Comparison of ENCODE assay signal across 9 cellular contexts in the genomic region with DNA sequence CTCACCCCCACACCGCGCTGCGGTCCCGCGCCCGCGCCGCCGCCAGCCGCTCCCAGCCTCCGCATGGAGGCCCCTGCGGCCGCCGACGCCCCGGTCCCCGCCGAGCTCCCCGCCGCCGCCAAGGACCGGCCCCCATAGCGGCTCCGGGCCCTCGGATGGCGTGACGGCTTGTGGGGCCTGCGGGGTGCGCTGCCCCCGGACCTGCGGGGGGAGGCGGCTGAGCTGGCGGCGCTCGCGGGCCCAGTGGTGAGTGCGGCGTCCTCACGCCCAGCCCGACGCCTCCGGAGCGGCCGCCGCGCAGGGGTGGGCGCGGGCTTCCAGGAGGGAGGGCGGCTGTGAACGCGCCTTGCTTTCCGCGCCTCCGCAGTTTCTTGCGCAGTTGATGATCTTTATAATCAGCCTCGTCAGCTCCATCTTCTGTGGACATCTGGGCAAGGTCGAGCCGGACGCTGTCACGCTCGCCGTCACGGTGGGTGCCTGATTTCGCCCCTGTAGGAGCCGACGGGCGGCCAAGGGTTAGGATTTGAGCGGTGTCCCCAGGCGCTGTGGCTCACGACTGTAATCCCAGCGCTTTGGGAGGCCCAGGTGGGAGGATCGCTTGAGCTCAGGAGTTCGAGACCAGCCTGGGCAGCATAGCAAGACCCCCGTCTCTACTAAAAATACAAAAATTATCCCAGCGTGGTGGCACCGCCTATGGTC. TPM values are rescaled to one million over a fixed set of nuclear protein-coding genes. Genes with fewer than 3 reads are reported as not detected.
DNase-seq lines count a peak whose midpoint lies in the region; ATAC-seq, FAIRE-seq and TF ChIP-seq lines count a peak whose summit lies in the region.
"Had no signal": no experiment of that assay in that cellular context is flagged by ENCODE, and none has a peak within 500 bp of the region (broad histone marks: within the 10 kb centered on the region; RNA-seq: fewer than 3 reads in every experiment).

No MANE protein-coding gene starts in this region.

- H3K79me2 ChIP-seq in keratinocyte (ENCODE audit: control insufficient read depth, insufficient read depth, low read length) (no peaks in the 10 kb centered on the region), smooth muscle cell (ENCODE audit: low read depth) (no peaks in the 10 kb centered on the region)

- no peaks in the 10 kb centered on the region for H3K9me1 ChIP-seq in keratinocyte (ENCODE audit: control insufficient read depth, extremely low read depth, insufficient read depth, low read length)

- H3K27ac ChIP-seq in keratinocyte (ENCODE audit: control insufficient read depth, insufficient read depth, low read length): no peak overlapping the region
- H3K27ac ChIP-seq in smooth muscle cell (ENCODE audit: low read depth): no peak overlapping the region

- DNase-seq in HFF-Myc (ENCODE audit: extremely low read depth, low read depth) (no peak), keratinocyte (ENCODE audit: low read depth, low spot score) (no peak), smooth muscle cell (lab: John Stamatoyannopoulos, UW; ENCODE audit: unreplicated experiment) (no peak), NOMO-1 (lab: John Stamatoyannopoulos, UW; ENCODE audit: unreplicated experiment in 2 of 2) (no peak)
- DNase-seq in central memory CD8-positive, alpha-beta T cell (ENCODE audit: low spot score in 2 of 2): no peak
- DNase-seq in activated effector memory CD4-positive, alpha-beta T cell treated with anti-CD3 and anti-CD28 coated beads, Interleukin-2, amount 50 U/mL, for 16 hours: no peak
- DNase-seq: activated CD4-positive, alpha-beta memory T cell treated with anti-CD3 and anti-CD28 coated beads for 36 hours had no signal

- no peaks in the 10 kb centered on the region for H3K36me3 ChIP-seq in keratinocyte (ENCODE audit: control insufficient read depth in 2 of 2, extremely low read depth in 1 of 2, insufficient read depth in 2 of 2, low read length in 2 of 2)
- no peaks in the 10 kb centered on the region for H3K36me3 ChIP-seq in smooth muscle cell (ENCODE audit: low read depth)

- H3K36me3 Mint-ChIP-seq in central memory CD8-positive, alpha-beta T cell (ENCODE audit: insufficient read depth): peaks cover 1% of the 10 kb centered on the region
- H3K36me3 Mint-ChIP-seq: activated CD4-positive, alpha-beta memory T cell treated with anti-CD3 and anti-CD28 coated beads for 36 hours had no signal

- dilution Hi-C loops in keratinocyte (cut with MboI; ENCODE audit: extremely low pct_ligation_motif_present, low sequenced_read_pairs): no loop called here

- no peak for ATAC-seq in central memory CD8-positive, alpha-beta T cell (replicated peaks; ENCODE audit: extremely low read depth, poor library complexity, severe bottlenecking)
- ATAC-seq in HG03097 (IDR thresholded peaks at IDR 0.05; ENCODE audit: low FRiP score, unreplicated experiment): no peak
- no peak for ATAC-seq in HG03378 (IDR thresholded peaks at IDR 0.05; ENCODE audit: unreplicated experiment)

- WGBS in smooth muscle cell (ENCODE audit: low lambda C conversion rate): 68% methylated on average over 32 of the region's 76 CpGs

- H2AFZ ChIP-seq in keratinocyte (ENCODE audit: control insufficient read depth, low read length) (no peak overlapping the region), smooth muscle cell (ENCODE audit: low read depth) (no peak overlapping the region)

- peaks cover 39% of the 10 kb centered on the region for H3K27me3 ChIP-seq in keratinocyte (ENCODE audit: control insufficient read depth, extremely low read depth, insufficient read depth, low read length)
- H3K27me3 ChIP-seq in smooth muscle cell (ENCODE audit: low read depth): no peaks in the 10 kb centered on the region

- TF ChIP-seq CTCF in HFF-Myc (IDR thresholded peaks at IDR 0.05; ENCODE audit: low read depth, low read length, missing control alignments) (no peak), keratinocyte (optimal IDR thresholded peaks at IDR 0.05 in 1 of 3, IDR thresholded peaks at IDR 0.05 in 1 of 3, conservative IDR thresholded peaks at IDR 0.05 in 1 of 3; ENCODE audit: extremely low read depth in 1 of 3, insufficient read depth in 2 of 3, low read length in 3 of 3) (no peak), smooth muscle cell (IDR thresholded peaks at IDR 0.05; ENCODE audit: borderline replicate concordance, insufficient read depth, poor library complexity, severe bottlenecking) (no peak)

- H3K9me3 ChIP-seq in keratinocyte (ENCODE audit: control insufficient read depth, low read depth, low read length): no peaks in the 10 kb centered on the region
- no peaks in the 10 kb centered on the region for H3K9me3 ChIP-seq in smooth muscle cell (replicated peaks; ENCODE audit: low read depth)

- no peak overlapping the region for H3K27ac Mint-ChIP-seq in central memory CD8-positive, alpha-beta T cell (ENCODE audit: low read depth)
- H3K27ac Mint-ChIP-seq: activated CD4-positive, alpha-beta memory T cell treated with anti-CD3 and anti-CD28 coated beads for 36 hours had no signal

- H3K4me1 ChIP-seq in keratinocyte (ENCODE audit: control insufficient read depth, extremely low read depth, insufficient read depth, low read length) (no peaks in the 10 kb centered on the region), smooth muscle cell (ENCODE audit: low read depth) (no peaks in the 10 kb centered on the region)

- no peaks in the 10 kb centered on the region for H3K9me3 Mint-ChIP-seq in central memory CD8-positive, alpha-beta T cell
- H3K9me3 Mint-ChIP-seq: activated CD4-positive, alpha-beta memory T cell treated with anti-CD3 and anti-CD28 coated beads for 36 hours had no signal

- no peak overlapping the region for H3K9ac ChIP-seq in keratinocyte (ENCODE audit: control insufficient read depth, extremely low read depth, insufficient read depth, low read length)
- H3K9ac ChIP-seq in smooth muscle cell (ENCODE audit: low read depth): no peak overlapping the region

- H3K27me3 Mint-ChIP-seq in central memory CD8-positive, alpha-beta T cell: peaks cover 66% of the 10 kb centered on the region

- no peaks in the 10 kb centered on the region for H3F3A ChIP-seq in smooth muscle cell (ENCODE audit: low read depth)

- H4K20me1 ChIP-seq in keratinocyte (ENCODE audit: control insufficient read depth, extremely low read depth, insufficient read depth, low read length): no peaks in the 10 kb centered on the region
- no peaks in the 10 kb centered on the region for H4K20me1 ChIP-seq in smooth muscle cell (ENCODE audit: low read depth)

- peak overlapping the region; percentile 11 for H3K4me3 Mint-ChIP-seq in central memory CD8-positive, alpha-beta T cell
- H3K4me3 Mint-ChIP-seq: activated CD4-positive, alpha-beta memory T cell treated with anti-CD3 and anti-CD28 coated beads for 36 hours had no signal

- H3K4me1 Mint-ChIP-seq in central memory CD8-positive, alpha-beta T cell: no peaks in the 10 kb centered on the region

- H3K4me3 ChIP-seq in HFF-Myc (replicated peaks; ENCODE audit: low read depth, low read length) (peak overlapping the region; percentile 9; the same call in 1 of the 2 replicates), keratinocyte (ENCODE audit: control insufficient read depth in 2 of 3, extremely low read depth in 1 of 3, insufficient read depth in 2 of 3, low read depth in 1 of 3, low read length in 3 of 3) (peak overlapping the region in 1 of 3 experiments; percentile 34), smooth muscle cell (peak overlapping the region; percentile 31)

- FAIRE-seq in keratinocyte (lab: Jason Lieb, UNC): no peak

- H3K4me2 ChIP-seq in keratinocyte (ENCODE audit: control insufficient read depth, extremely low read depth, insufficient read depth, low read depth, low read length): peak overlapping the region; percentile 27
- H3K4me2 ChIP-seq in smooth muscle cell: peak overlapping the region; percentile 67

RNA-seq across cellular contexts. Expression of gene SLC47A1, which starts 46.4 kb away (rescaled TPM):
- 0.05 to 0.23 TPM (median 0.07 TPM) in 3 replicates for polyA plus RNA-seq in keratinocyte
- polyA plus RNA-seq in keratinocyte (2011; ENCODE audit: low read depth): not detected
- 0.04 and 0.08 TPM in 2 replicates for polyA plus RNA-seq in keratinocyte (2011; cell fraction: cytosol; rRNA removed)
- polyA plus RNA-seq in keratinocyte (2011; cell fraction: nucleus; rRNA removed): 0.20 TPM in 1 of 2 replicates, not detected in the other
- polyA plus RNA-seq in keratinocyte (2012; ENCODE audit: low replicate concordance): 0.14 TPM in 1 of 2 replicates, not detected in the other
- polyA minus RNA-seq in keratinocyte: 0.23 to 0.42 TPM in 2 of 3 replicates, not detected in the other
- polyA minus RNA-seq in keratinocyte (2011; cell fraction: cytosol; rRNA and poly(A)+ RNA removed): not detected
- polyA minus RNA-seq in keratinocyte (2011; cell fraction: nucleus; rRNA and poly(A)+ RNA removed): not detected in 2 replicates
- 2.5 and 3.0 TPM in 2 replicates for total RNA-seq in smooth muscle cell
- polyA plus RNA-seq in smooth muscle cell: 0.39 TPM in 1 of 2 replicates, not detected in the other
